Comparison of ENCODE assay signal across 23 cellular contexts in genomic region chr3:23904545-23904944, GRCh38.
"Had no signal": no experiment of that assay in that cellular context is flagged by ENCODE, and none has a peak within 500 bp of the region (broad histone marks: within the 10 kb centered on the region; RNA-seq: fewer than 3 reads in every experiment).

No MANE protein-coding gene starts in this region.

- FAIRE-seq: urothelium cell line had no signal

- H3K4me3 Mint-ChIP-seq: mesothelial cell of epicardium; naive B cell; natural killer cell treated with Interleukin-12 subunit alpha and Interleukin-12 subunit beta and Interleukin-15 and Interleukin-18, amount 100 ng/mL, for 72 hours; stimulated activated naive B cell treated with anti-CD40 and anti-IgM and Interleukin-4, amounts not matched to agents 10 μg/mL and 1 μg/mL and 100 μg/mL, for 72 hours; stimulated activated naive CD8-positive, alpha-beta T cell treated with anti-CD3 and anti-CD28 coated beads, Interleukin-15, Interleukin-2, amounts not matched to agents 100 ng/mL and 50 ng/mL, for 24 hours had no signal

- H3K27ac ChIP-seq: left ventricle myocardium inferior, ovary, right atrium auricular region, right lobe of liver, suprapubic skin, thoracic aorta, tibial artery, upper lobe of right lung had no signal

- H3K4me1 Mint-ChIP-seq: mesothelial cell of epicardium; stimulated activated naive B cell treated with anti-CD40 and anti-IgM and Interleukin-4, amounts not matched to agents 10 μg/mL and 1 μg/mL and 100 μg/mL, for 72 hours had no signal

- H3K4me2 ChIP-seq: smooth muscle cell had no signal

- H3K4me1 ChIP-seq: left ventricle myocardium inferior, right atrium auricular region, right lobe of liver, suprapubic skin, tibial artery, upper lobe of right lung had no signal

- H3K4me3 ChIP-seq: left ventricle myocardium inferior, lung, ovary, right atrium auricular region, right lobe of liver, smooth muscle cell, suprapubic skin, thoracic aorta, tibial artery, upper lobe of right lung had no signal

- ATAC-seq: natural killer cell treated with Interleukin-12 subunit alpha and Interleukin-12 subunit beta and Interleukin-15 and Interleukin-18, amount 100 ng/mL, for 72 hours; right lobe of liver; stimulated activated naive B cell treated with anti-CD40 and anti-IgM and Interleukin-4, amounts not matched to agents 10 μg/mL and 1 μg/mL and 100 μg/mL, for 72 hours; upper lobe of right lung had no signal

- H3K9me3 ChIP-seq: left ventricle myocardium inferior, ovary, right atrium auricular region, right lobe of liver, suprapubic skin, thoracic aorta, tibial artery, upper lobe of right lung had no signal

- H3K36me3 ChIP-seq: ovary had no signal

- H3K27me3 ChIP-seq: ovary, right atrium auricular region, right lobe of liver, suprapubic skin, tibial artery, upper lobe of right lung had no signal

- H3K27me3 Mint-ChIP-seq: naive B cell; natural killer cell treated with Interleukin-12 subunit alpha and Interleukin-12 subunit beta and Interleukin-15 and Interleukin-18, amount 100 ng/mL, for 72 hours; progenitor cell of endocrine pancreas; stimulated activated naive B cell treated with anti-CD40 and anti-IgM and Interleukin-4, amounts not matched to agents 10 μg/mL and 1 μg/mL and 100 μg/mL, for 72 hours; stimulated activated naive CD8-positive, alpha-beta T cell treated with anti-CD3 and anti-CD28 coated beads, Interleukin-15, Interleukin-2, amounts not matched to agents 100 ng/mL and 50 ng/mL, for 24 hours had no signal

- DNase-seq: hypothalamus; islet precursor cell; left ventricle myocardium inferior; mesendoderm; naive B cell; ovary; right lobe of liver; stimulated activated CD4-positive, alpha-beta T cell treated with anti-CD3 and anti-CD28 coated beads, Interleukin-1b, Interleukin-23, amount 100 ng/mL, for 48 hours; stimulated activated CD4-positive, alpha-beta T cell treated with anti-CD3 and anti-CD28 coated beads, Interleukin-4, amount 100 ng/mL, for 1 hour; stimulated activated naive B cell treated with anti-CD40 and anti-IgM and Interleukin-4, amounts not matched to agents 10 μg/mL and 1 μg/mL and 100 μg/mL, for 72 hours; tibial artery; trophoblast cell; upper lobe of right lung had no signal

- H3K27ac Mint-ChIP-seq: mesothelial cell of epicardium; natural killer cell treated with Interleukin-12 subunit alpha and Interleukin-12 subunit beta and Interleukin-15 and Interleukin-18, amount 100 ng/mL, for 72 hours; progenitor cell of endocrine pancreas; stimulated activated naive B cell treated with anti-CD40 and anti-IgM and Interleukin-4, amounts not matched to agents 10 μg/mL and 1 μg/mL and 100 μg/mL, for 72 hours; stimulated activated naive CD8-positive, alpha-beta T cell treated with anti-CD3 and anti-CD28 coated beads, Interleukin-15, Interleukin-2, amounts not matched to agents 100 ng/mL and 50 ng/mL, for 24 hours had no signal
